23 cellular contexts compared by ENCODE assay signal in the genomic region with DNA sequence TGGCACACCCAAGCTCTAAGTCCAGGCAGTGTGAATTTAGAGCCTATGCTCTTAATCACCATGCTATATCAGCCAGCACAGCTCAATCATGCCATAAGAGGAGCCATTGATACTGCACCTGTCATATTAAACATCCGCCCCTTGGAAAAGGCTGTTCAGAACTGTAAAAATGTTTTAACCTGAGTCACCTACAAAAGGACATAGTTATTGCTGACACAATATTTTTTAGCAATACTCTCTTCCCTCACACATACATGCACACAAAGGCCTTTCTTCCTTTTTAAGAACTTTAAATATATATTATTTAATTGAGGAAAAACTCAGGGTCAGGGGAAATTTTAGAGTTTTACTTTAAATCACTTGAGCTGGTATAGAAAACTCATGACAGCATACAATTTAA.
"Had no signal": no experiment of that assay in that cellular context is flagged by ENCODE, and none has a peak within 500 bp of the region (broad histone marks: within the 10 kb centered on the region; RNA-seq: fewer than 3 reads in every experiment).

No MANE protein-coding gene starts in this region.

- H3K9me3 Mint-ChIP-seq: IgD-negative memory B cell, T-cell had no signal

- FAIRE-seq: HTR-8/SVneo had no signal

- ATAC-seq: Panc1, PC-3, T-cell had no signal

- H3K36me3 Mint-ChIP-seq: IgD-negative memory B cell, T-cell had no signal

- H3K27me3 Mint-ChIP-seq: IgD-negative memory B cell had no signal

- H3K27ac ChIP-seq: HL-60, RWPE1 had no signal

- H3K27ac Mint-ChIP-seq: IgD-negative memory B cell, T-cell had no signal

- DNase-seq: KBM-7; MV-4-11; NCI-H1048; NCI-H1105; NCI-H146; NCI-H1694 treated with DMSO at 0.1 percent for 48 hours; NCI-H1930; NCI-H2081; NCI-H2227 treated with DMSO at 0.1 percent for 48 hours; NCI-H524; NCI-H526 treated with DMSO at 0.1 percent for 48 hours; NCI-H748 treated with DMSO at 0.1 percent for 48 hours; NK-92 treated with Interleukin-12 subunit alpha and Interleukin-12 subunit beta, amount 100 ng/mL, for 24 hours; PC-3; SHP77; SK-N-SH; SW 1271; T-cell had no signal

- H3K9me3 ChIP-seq: SK-N-SH had no signal

- H3K4me3 Mint-ChIP-seq: IgD-negative memory B cell, T-cell had no signal

- H3K9ac ChIP-seq: SK-N-SH had no signal

- H3K4me2 ChIP-seq: SK-N-SH had no signal

- H3K4me1 Mint-ChIP-seq: IgD-negative memory B cell, T-cell had no signal
